In genomic region chr2:241482126-241482525, GRCh38 we compare ENCODE assay signal across 29 cellular contexts.
"Had no signal": no experiment of that assay in that cellular context is flagged by ENCODE, and none has a peak within 500 bp of the region (broad histone marks: within the 10 kb centered on the region; RNA-seq: fewer than 3 reads in every experiment).

No MANE protein-coding gene starts in this region.

- H2AFZ ChIP-seq: neural progenitor cell, parathyroid adenoma had no signal

- H3K27me3 Mint-ChIP-seq: progenitor cell of endocrine pancreas; stimulated activated naive B cell treated with anti-CD40 and anti-IgM and Interleukin-4, amounts not matched to agents 10 μg/mL and 1 μg/mL and 100 μg/mL, for 72 hours; stimulated activated naive CD8-positive, alpha-beta T cell treated with anti-CD3 and anti-CD28 coated beads, Interleukin-15, Interleukin-2, amounts not matched to agents 100 ng/mL and 50 ng/mL, for 24 hours had no signal

- H3K9me3 ChIP-seq: neutrophil, ovary, psoas muscle, right lobe of liver, spleen, stomach, thoracic aorta, thyroid gland, tibial nerve, upper lobe of left lung, vagina had no signal

- H3K79me2 ChIP-seq: parathyroid adenoma had no signal

- H3K4me2 ChIP-seq: neural progenitor cell, smooth muscle cell had no signal

- H3K4me3 ChIP-seq: neural progenitor cell, ovary, psoas muscle, right lobe of liver, skin epidermis, smooth muscle cell, spleen, stomach, thoracic aorta, thyroid gland, tibial nerve, upper lobe of left lung, vagina had no signal

- H3K36me3 ChIP-seq: neural progenitor cell, neutrophil, ovary had no signal

- H3K27me3 ChIP-seq: neural progenitor cell, ovary, right lobe of liver, spleen, stomach, thyroid gland, tibial nerve, upper lobe of left lung, vagina had no signal

- H3K9me3 Mint-ChIP-seq: naive thymus-derived CD4-positive, alpha-beta T cell; natural killer cell; nephron; neural progenitor cell; stimulated activated effector memory CD8-positive, alpha-beta T cell treated with anti-CD3 and anti-CD28 coated beads, Interleukin-12 subunit alpha, Interleukin-12 subunit beta, amount 100 ng/mL, for 72 hours; stimulated activated naive B cell treated with anti-CD40 and anti-IgM and Interleukin-4, amounts not matched to agents 10 μg/mL and 1 μg/mL and 100 μg/mL, for 72 hours; stimulated activated naive CD8-positive, alpha-beta T cell treated with anti-CD3 and anti-CD28 coated beads, Interleukin-15, Interleukin-2, amounts not matched to agents 100 ng/mL and 50 ng/mL, for 24 hours had no signal

- H3K27ac Mint-ChIP-seq: naive thymus-derived CD4-positive, alpha-beta T cell; natural killer cell; nephron; neural progenitor cell; progenitor cell of endocrine pancreas; stimulated activated effector memory CD8-positive, alpha-beta T cell treated with anti-CD3 and anti-CD28 coated beads, Interleukin-12 subunit alpha, Interleukin-12 subunit beta, amount 100 ng/mL, for 72 hours; stimulated activated naive B cell treated with anti-CD40 and anti-IgM and Interleukin-4, amounts not matched to agents 10 μg/mL and 1 μg/mL and 100 μg/mL, for 72 hours; stimulated activated naive CD8-positive, alpha-beta T cell treated with anti-CD3 and anti-CD28 coated beads, Interleukin-15, Interleukin-2, amounts not matched to agents 100 ng/mL and 50 ng/mL, for 24 hours had no signal

- H3K4me1 Mint-ChIP-seq: natural killer cell; stimulated activated effector memory CD8-positive, alpha-beta T cell treated with anti-CD3 and anti-CD28 coated beads, Interleukin-12 subunit alpha, Interleukin-12 subunit beta, amount 100 ng/mL, for 72 hours had no signal

- H3K27ac ChIP-seq: neural progenitor cell, neutrophil, ovary, parathyroid adenoma, psoas muscle, right lobe of liver, skin epidermis, spleen, stomach, thoracic aorta, thyroid gland, tibial nerve, upper lobe of left lung, vagina had no signal

- H3K4me1 ChIP-seq: neural progenitor cell, parathyroid adenoma, psoas muscle, right lobe of liver, spleen, stomach, thyroid gland, tibial nerve, upper lobe of left lung, vagina had no signal

- ATAC-seq: naive thymus-derived CD4-positive, alpha-beta T cell; natural killer cell; psoas muscle; right cardiac atrium; right lobe of liver; stimulated activated effector memory CD8-positive, alpha-beta T cell treated with anti-CD3 and anti-CD28 coated beads, Interleukin-12 subunit alpha, Interleukin-12 subunit beta, amount 100 ng/mL, for 72 hours; stimulated activated naive B cell treated with anti-CD40 and anti-IgM and Interleukin-4, amounts not matched to agents 10 μg/mL and 1 μg/mL and 100 μg/mL, for 72 hours had no signal

- H3K4me3 Mint-ChIP-seq: naive thymus-derived CD4-positive, alpha-beta T cell; natural killer cell; nephron; neural progenitor cell; stimulated activated effector memory CD8-positive, alpha-beta T cell treated with anti-CD3 and anti-CD28 coated beads, Interleukin-12 subunit alpha, Interleukin-12 subunit beta, amount 100 ng/mL, for 72 hours; stimulated activated naive B cell treated with anti-CD40 and anti-IgM and Interleukin-4, amounts not matched to agents 10 μg/mL and 1 μg/mL and 100 μg/mL, for 72 hours; stimulated activated naive CD8-positive, alpha-beta T cell treated with anti-CD3 and anti-CD28 coated beads, Interleukin-15, Interleukin-2, amounts not matched to agents 100 ng/mL and 50 ng/mL, for 24 hours had no signal

- DNase-seq: naive thymus-derived CD4-positive, alpha-beta T cell; natural killer cell; nucleus accumbens; ovary; psoas muscle; right cardiac atrium; right lobe of liver; spleen; stimulated activated CD4-positive, alpha-beta T cell treated with anti-CD3 and anti-CD28 coated beads, Interleukin-12 subunit alpha, Interleukin-12 subunit beta, amount 100 ng/mL, for 4 hours; stimulated activated CD4-positive, alpha-beta T cell treated with anti-CD3 and anti-CD28 coated beads, Interleukin-1b, Interleukin-23, amount 100 ng/mL, for 48 hours; stimulated activated CD4-positive, alpha-beta T cell treated with anti-CD3 and anti-CD28 coated beads, Interleukin-4, amount 100 ng/mL, for 24 hours; stimulated activated naive B cell treated with anti-CD40 and anti-IgM and Interleukin-4, amounts not matched to agents 10 μg/mL and 1 μg/mL and 100 μg/mL, for 72 hours; stimulated activated naive CD4-positive, alpha-beta T cell treated with Interleukin-2 at 50 U/mL for 16 hours; stomach; thyroid gland; trophoblast cell had no signal

- H3K36me3 Mint-ChIP-seq: natural killer cell had no signal
